Comparison of ENCODE assay signal across 1 cellular context in genomic region chr2:108978709-108979111, GRCh38.
TF ChIP-seq lines count a peak whose summit lies in the region.

No MANE protein-coding gene starts in this region.

TF ChIP-seq in endothelial cell of umbilical vein, 7 proteins besides CTCF, POLR2A, EP300 and RAD21:
- TF ChIP-seq JUN (IDR thresholded peaks at IDR 0.05; ENCODE audit: borderline replicate concordance, insufficient read depth, insufficient read length, low read depth) (no peak), MYC (IDR thresholded peaks at IDR 0.05; ENCODE audit: low read depth, low read length) (no peak), GATA2 (IDR thresholded peaks at IDR 0.05; ENCODE audit: insufficient read depth, insufficient read length, low read depth, low read length) (no peak), EZH2 (IDR thresholded peaks at IDR 0.05; ENCODE audit: borderline replicate concordance, low read depth, low read length, severe bottlenecking) (no peak), POLR2AphosphoS5 (IDR thresholded peaks at IDR 0.05; ENCODE audit: insufficient read depth, low read depth, low read length) (no peak), MAX (IDR thresholded peaks at IDR 0.05; ENCODE audit: insufficient read depth, insufficient read length) (no peak), FOS (IDR thresholded peaks at IDR 0.05; ENCODE audit: borderline replicate concordance, insufficient read depth, low read length) (no peak)
